In genomic region chr1:84442256-84442655, GRCh38 we compare ENCODE assay signal across 9 cellular contexts. TPM values are rescaled to one million over a fixed set of nuclear protein-coding genes. Genes with fewer than 3 reads are reported as not detected.
A peak's percentile ranks its signal among the peaks of the same experiment; 100 is the strongest.
DNase-seq lines count a peak whose midpoint lies in the region; ATAC-seq, FAIRE-seq and TF ChIP-seq lines count a peak whose summit lies in the region.
"Had no signal": no experiment of that assay in that cellular context is flagged by ENCODE, and none has a peak within 500 bp of the region (broad histone marks: within the 10 kb centered on the region; RNA-seq: fewer than 3 reads in every experiment).

No MANE protein-coding gene starts in this region.

- no peak overlapping the region for H3K9ac ChIP-seq in SU-DHL-6 (ENCODE audit: low read length)
- no peak overlapping the region for H3K9ac ChIP-seq in neuronal stem cell (ENCODE audit: low read depth, low read length, poor library complexity)

- ATAC-seq in activated CD8-positive, alpha-beta memory T cell treated with anti-CD3 and anti-CD28 coated beads, Interleukin-2, amount 10 ng/mL, durations not matched to agents 7 days and 5 days, result peak; percentile 98
- ATAC-seq in GM21723 (IDR thresholded peaks at IDR 0.05; ENCODE audit: unreplicated experiment), result peak; percentile 99
- peak in 3 of 4 donors; percentile 88 to 96 (median 95) for ATAC-seq in pancreas

- H3K4me1 ChIP-seq in esophagus squamous epithelium (peaks cover 0 to 13% (median 7%) of the 10 kb centered on the region in 3 donors), pancreas (no peaks in the 10 kb centered on the region), neuronal stem cell (ENCODE audit: control insufficient read depth in 2 of 2, insufficient read depth in 1 of 2, low read depth in 1 of 2, low read length in 2 of 2) (no peaks in the 10 kb centered on the region)

- H3K36me3 ChIP-seq in SU-DHL-6 (ENCODE audit: low read length) (no peaks in the 10 kb centered on the region), esophagus squamous epithelium (no peaks in the 10 kb centered on the region), pancreas (no peaks in the 10 kb centered on the region), neuronal stem cell (replicated peaks in 1 of 2; ENCODE audit: control insufficient read depth in 2 of 2, insufficient read depth in 2 of 2, low read length in 2 of 2) (no peaks in the 10 kb centered on the region)

- no peaks in the 10 kb centered on the region for H3K9me3 ChIP-seq in SU-DHL-6 (ENCODE audit: insufficient read depth, low read length)
- H3K9me3 ChIP-seq in esophagus squamous epithelium, result no peaks in the 10 kb centered on the region
- no peaks in the 10 kb centered on the region for H3K9me3 ChIP-seq in pancreas
- H3K9me3 ChIP-seq in neuronal stem cell (replicated peaks in 1 of 2; ENCODE audit: control insufficient read depth in 2 of 2, insufficient read depth in 1 of 2, low read depth in 1 of 2, low read length in 2 of 2), result no peaks in the 10 kb centered on the region

- H4K20me1 ChIP-seq in SU-DHL-6 (ENCODE audit: low read depth, low read length), result no peaks in the 10 kb centered on the region

- no peak overlapping the region for H3K23ac ChIP-seq in neuronal stem cell (ENCODE audit: low read depth, low read length, poor library complexity)

- no peak overlapping the region for H3K4ac ChIP-seq in neuronal stem cell (ENCODE audit: low read length)

- TF ChIP-seq EP300 in Ishikawa (IDR thresholded peaks at IDR 0.05; ENCODE audit: borderline replicate concordance), result no peak

- no peaks in the 10 kb centered on the region for H3K9me2 ChIP-seq in SU-DHL-6 (replicated peaks; ENCODE audit: insufficient read depth, low read length)

- H3K27me3 Mint-ChIP-seq in activated CD8-positive, alpha-beta memory T cell treated with anti-CD3 and anti-CD28 coated beads, Interleukin-2, amount 10 ng/mL, durations not matched to agents 7 days and 5 days, result peaks cover 6% of the 10 kb centered on the region

- no peak overlapping the region for H3K18ac ChIP-seq in neuronal stem cell (ENCODE audit: low read length)

- H4K8ac ChIP-seq in neuronal stem cell (ENCODE audit: low read depth, low read length), result no peak overlapping the region

- H2BK5ac ChIP-seq in neuronal stem cell (ENCODE audit: low read length), result no peak overlapping the region

- CTCF ChIA-PET in activated CD8-positive, alpha-beta memory T cell treated with anti-CD3 and anti-CD28 coated beads, Interleukin-2, amount 10 ng/mL, durations not matched to agents 7 days and 5 days (lab: Charles Lee), result interaction anchor here (0.6 to 3.9 kb wide), 29 partner anchors 9 to 493 kb away, joined by 3 to 47 read pairs (median 5); partner anchors contain the start of genes CTBS, GNG5, PRKACB and RPF1

- H3K79me1 ChIP-seq in neuronal stem cell (ENCODE audit: low read depth, low read length), result no peaks in the 10 kb centered on the region

- no peak overlapping the region for H2AK5ac ChIP-seq in neuronal stem cell (ENCODE audit: low read depth, low read length)

- H3K14ac ChIP-seq in neuronal stem cell (ENCODE audit: low read length), result no peak overlapping the region

- TF ChIP-seq POLR2A in esophagus squamous epithelium (IDR thresholded peaks at IDR 0.05), result no peak

- H3K4me3 ChIP-seq in SU-DHL-6 (ENCODE audit: insufficient read depth, low read length, poor library complexity, severe bottlenecking), result no peak overlapping the region
- no peak overlapping the region for H3K4me3 ChIP-seq in esophagus squamous epithelium
- H3K4me3 ChIP-seq in pancreas, result no peak overlapping the region
- H3K4me3 ChIP-seq in neuronal stem cell (ENCODE audit: low read length in 2 of 2), result no peak overlapping the region

- H3K9me3 Mint-ChIP-seq in activated CD8-positive, alpha-beta memory T cell treated with anti-CD3 and anti-CD28 coated beads, Interleukin-2, amount 10 ng/mL, durations not matched to agents 7 days and 5 days (ENCODE audit: low read depth), result no peaks in the 10 kb centered on the region

- H2BK15ac ChIP-seq in neuronal stem cell (ENCODE audit: low read length), result no peak overlapping the region

- H3K4me2 ChIP-seq in SU-DHL-6 (ENCODE audit: low read depth, low read length, poor library complexity, severe bottlenecking) (no peak overlapping the region), neuronal stem cell (ENCODE audit: insufficient read depth, low read length, poor library complexity, severe bottlenecking) (no peak overlapping the region)

- no peaks in the 10 kb centered on the region for H3F3A ChIP-seq in SU-DHL-6 (ENCODE audit: insufficient read depth)

- H3K79me2 ChIP-seq in SU-DHL-6 (ENCODE audit: insufficient read depth, low read length), result no peaks in the 10 kb centered on the region

- H3K27ac Mint-ChIP-seq in activated CD8-positive, alpha-beta memory T cell treated with anti-CD3 and anti-CD28 coated beads, Interleukin-2, amount 10 ng/mL, durations not matched to agents 7 days and 5 days, result peak overlapping the region; percentile 80

- no peak for DNase-seq in activated CD8-positive, alpha-beta memory T cell treated with anti-CD3 and anti-CD28 coated beads, Interleukin-2, amount 10 ng/mL, durations not matched to agents 7 days and 5 days
- DNase-seq in activated CD8-positive, alpha-beta memory T cell treated with anti-CD3 and anti-CD28 coated beads, Interleukin-2, amount 50 U/mL, for 48 hours, result no peak
- DNase-seq in esophagus squamous epithelium (lab: John Stamatoyannopoulos, UW) (no peak), pancreas (no peak), neuronal stem cell (ENCODE audit: low spot score) (no peak)

- TF ChIP-seq CTCF in SU-DHL-6 (IDR thresholded peaks at IDR 0.05; ENCODE audit: insufficient read depth, low read length, poor library complexity, severe bottlenecking) (peak; percentile 34), esophagus squamous epithelium (IDR thresholded peaks at IDR 0.05) (peak in 5 of 6 experiments; percentile 32 to 74 (median 54)), pancreas (IDR thresholded peaks at IDR 0.05) (peak in 1 of 4 donors; percentile 10)

- intact Hi-C loops in esophagus squamous epithelium (cut with DNase I), result loop anchor here (5.0 kb wide), 1 partner anchor 310 kb away; no protein-coding TSS in a partner anchor
- intact Hi-C loops in pancreas (cut with DNase I), result loop anchor here in 2 of 3 donors (5.0 to 10.0 kb wide), 2 partner anchors 173 to 310 kb away; no protein-coding TSS in a partner anchor

- peak; percentile 96 for FAIRE-seq in pancreas (lab: Jason Lieb, UNC)

- H2AFZ ChIP-seq in SU-DHL-6 (ENCODE audit: low read depth, low read length, severe bottlenecking) (peak overlapping the region; percentile 58), neuronal stem cell (ENCODE audit: low read length) (no peak overlapping the region)

- peaks cover 5% of the 10 kb centered on the region for H3K36me3 Mint-ChIP-seq in activated CD8-positive, alpha-beta memory T cell treated with anti-CD3 and anti-CD28 coated beads, Interleukin-2, amount 10 ng/mL, durations not matched to agents 7 days and 5 days

- no peak overlapping the region for H2BK120ac ChIP-seq in neuronal stem cell (ENCODE audit: low read depth, low read length)

- 0% methylated on average over 2 of the region's 2 CpGs for WGBS in esophagus squamous epithelium, 2 donors
- WGBS in pancreas, 2 donors, result 20 to 21% methylated on average over 2 of the region's 2 CpGs
- no CpG with 5 or more reads among the region's 2 CpGs for WGBS in neuronal stem cell (ENCODE audit: extremely low coverage in 2 of 2, insufficient read length in 2 of 2, insufficient replicate concordance in 1 of 2), 2 donors

- H3K4me3 Mint-ChIP-seq in activated CD8-positive, alpha-beta memory T cell treated with anti-CD3 and anti-CD28 coated beads, Interleukin-2, amount 10 ng/mL, durations not matched to agents 7 days and 5 days, result no peak overlapping the region

- H3K4me1 Mint-ChIP-seq in activated CD8-positive, alpha-beta memory T cell treated with anti-CD3 and anti-CD28 coated beads, Interleukin-2, amount 10 ng/mL, durations not matched to agents 7 days and 5 days, result peaks cover 23% of the 10 kb centered on the region

- H3K27ac ChIP-seq in SU-DHL-6 (ENCODE audit: low read depth, low read length), result no peak overlapping the region
- H3K27ac ChIP-seq in esophagus squamous epithelium, result no peak overlapping the region
- H3K27ac ChIP-seq in pancreas, result no peak overlapping the region
- H3K27ac ChIP-seq in neuronal stem cell (replicated peaks; ENCODE audit: low read length), result no peak overlapping the region

- H3K27me3 ChIP-seq in SU-DHL-6 (ENCODE audit: low read length), result no peaks in the 10 kb centered on the region
- H3K27me3 ChIP-seq in esophagus squamous epithelium, result peaks cover 0 to 7% (median 0%) of the 10 kb centered on the region in 4 donors
- no peaks in the 10 kb centered on the region for H3K27me3 ChIP-seq in pancreas
- H3K27me3 ChIP-seq in neuronal stem cell (ENCODE audit: control insufficient read depth in 3 of 3, insufficient read depth in 3 of 3, low read depth in 1 of 3, low read length in 3 of 3), result no peaks in the 10 kb centered on the region

- H4K91ac ChIP-seq in neuronal stem cell (ENCODE audit: low read depth, low read length, poor library complexity), result no peak overlapping the region

- peak; percentile 73 for TF ChIP-seq RAD21 in Ishikawa (IDR thresholded peaks at IDR 0.05; ENCODE audit: low read depth)

- H2BK12ac ChIP-seq in neuronal stem cell (ENCODE audit: low read length), result no peak overlapping the region

TF ChIP-seq in Ishikawa, 13 proteins besides CTCF, POLR2A, EP300 and RAD21:
- TF ChIP-seq NFIC (IDR thresholded peaks at IDR 0.05), result no peak

RNA-seq across cellular contexts. Expression of gene RPF1, which starts 36.8 kb away (rescaled TPM):
- 10 to 100 TPM; 29.7 to 43.2 TPM for total RNA-seq in activated CD8-positive, alpha-beta memory T cell treated with anti-CD3 and anti-CD28 coated beads, Interleukin-2, amount 10 ng/mL, durations not matched to agents 7 days and 5 days
- total RNA-seq in esophagus squamous epithelium (10 to 100 TPM; 30.2 to 41.2 (median 36.3) TPM), pancreas (10 to 100 TPM in 4 of 6 donors, 1 to 10 TPM in 2; 7.2 to 14.1 (median 10.9) TPM)
- 10 to 100 TPM; 10.1 to 23.3 TPM for polyA plus RNA-seq in pancreas
- 74.4 TPM for polyA plus RNA-seq in neuronal stem cell (2013, experiment 1 of 2)
- polyA plus RNA-seq in neuronal stem cell (2013, experiment 2 of 2), result 75.3 TPM

RNA-seq across cellular contexts. Expression of gene DNASE2B, which starts 44.0 kb away (rescaled TPM):
- not detected for total RNA-seq in activated CD8-positive, alpha-beta memory T cell treated with anti-CD3 and anti-CD28 coated beads, Interleukin-2, amount 10 ng/mL, durations not matched to agents 7 days and 5 days
- not detected for total RNA-seq in esophagus squamous epithelium
- total RNA-seq in pancreas, result under 1 TPM in 2 of 6 donors, not detected in 4; 0.15 to 0.59 TPM
- under 1 TPM; 0.15 to 0.16 TPM for polyA plus RNA-seq in pancreas
- 0.10 TPM for polyA plus RNA-seq in neuronal stem cell (2013, experiment 1 of 2)
- 0.18 TPM for polyA plus RNA-seq in neuronal stem cell (2013, experiment 2 of 2)
- total RNA-seq: mononuclear cell had no signal
